Comparison of ENCODE assay signal across 8 cellular contexts in genomic region chr17:42798383-42799380, GRCh38. TPM values are rescaled to one million over a fixed set of nuclear protein-coding genes. Genes with fewer than 3 reads are reported as not detected.
DNase-seq lines count a peak whose midpoint lies in the region; ATAC-seq and FAIRE-seq lines count a peak whose summit lies in the region.

Gene CNTD1, plus strand, starts transcription at chr17:42798861. Its CDS starts 207 bp downstream, at chr17:42799068.
Gene COA3, minus strand, starts transcription at chr17:42798704. Its CDS starts 23 bp downstream, at chr17:42798681.

- DNase-seq in A172 (ENCODE audit: low spot score) (peak; percentile 67), GM18507 (ENCODE audit: extremely low spot score, insufficient read length, low read depth) (peak; percentile 91), NCI-H748 treated with DMSO at 0.1 percent for 48 hours (lab: John Stamatoyannopoulos, UW) (peak; percentile 57), lung microvascular endothelial cell (ENCODE audit: low read depth in 2 of 2) (peak; percentile 84 to 90)
- peak; percentile 21 to 61 for DNase-seq in activated CD8-positive, alpha-beta memory T cell treated with anti-CD3 and anti-CD28 coated beads for 1 hour (ENCODE audit: extremely low read depth in 1 of 2, low read depth in 1 of 2)
- peak; percentile 54 for DNase-seq in effector CD8-positive, alpha-beta T cell (lab: John Stamatoyannopoulos, UW)
- peak; percentile 62 to 82 (median 69) for DNase-seq in stimulated activated CD4-positive, alpha-beta T cell treated with anti-CD3 and anti-CD28 coated beads, TNF-alpha, amount 100 ng/mL, for 24 hours (ENCODE audit: low read depth in 3 of 3)

- peak; percentile 87 for FAIRE-seq in GM18507 (lab: Jason Lieb, UNC)

- ATAC-seq in HG03432 (IDR thresholded peaks at IDR 0.05; ENCODE audit: unreplicated experiment), result peak; percentile 77

RNA-seq across cellular contexts. Expression of gene CNTD1, which starts in this region (rescaled TPM):
- total RNA-seq in A172 (2014; rRNA removed; shearing (Covaris generic)), result 0.03 and 0.29 TPM in 2 replicates
- under 0.01 TPM in 1 of 2 replicates, not detected in the other for total RNA-seq in lung microvascular endothelial cell

RNA-seq across cellular contexts. Expression of gene COA3, which starts in this region (rescaled TPM):
- total RNA-seq in A172 (2014; rRNA removed; shearing (Covaris generic)), result 112 and 122 TPM in 2 replicates
- 54.0 and 83.3 TPM in 2 replicates for total RNA-seq in lung microvascular endothelial cell

Comparison
In these comparisons a context has a peak if more than half of its experiments do, and no peak if none do; other contexts are left out.
1. Peak in every context shown above with its lines: DNase-seq and ATAC-seq.
2. DNase-seq: peak in every context shown above with its lines; median percentile 91 in GM18507; 87 in lung microvascular endothelial cell; 69 in stimulated activated CD4-positive, alpha-beta T cell treated with anti-CD3 and anti-CD28 coated beads, TNF-alpha, amount 100 ng/mL, for 24 hours; 67 in A172; 57 in NCI-H748 treated with DMSO at 0.1 percent for 48 hours; 54 in effector CD8-positive, alpha-beta T cell; 41 in activated CD8-positive, alpha-beta memory T cell treated with anti-CD3 and anti-CD28 coated beads for 1 hour.